ENCODE assay signal across 1 cellular context in genomic region chr6:107488875-107489635, GRCh38.
A peak's percentile ranks its signal among the peaks of the same experiment; 100 is the strongest.
TF ChIP-seq lines count a peak whose summit lies in the region.

No MANE protein-coding gene starts in this region.

TF ChIP-seq in HepG2, 621 proteins besides CTCF, POLR2A, EP300 and RAD21 (continued from another document and continues in another):
- TF ChIP-seq, protein P1, sequence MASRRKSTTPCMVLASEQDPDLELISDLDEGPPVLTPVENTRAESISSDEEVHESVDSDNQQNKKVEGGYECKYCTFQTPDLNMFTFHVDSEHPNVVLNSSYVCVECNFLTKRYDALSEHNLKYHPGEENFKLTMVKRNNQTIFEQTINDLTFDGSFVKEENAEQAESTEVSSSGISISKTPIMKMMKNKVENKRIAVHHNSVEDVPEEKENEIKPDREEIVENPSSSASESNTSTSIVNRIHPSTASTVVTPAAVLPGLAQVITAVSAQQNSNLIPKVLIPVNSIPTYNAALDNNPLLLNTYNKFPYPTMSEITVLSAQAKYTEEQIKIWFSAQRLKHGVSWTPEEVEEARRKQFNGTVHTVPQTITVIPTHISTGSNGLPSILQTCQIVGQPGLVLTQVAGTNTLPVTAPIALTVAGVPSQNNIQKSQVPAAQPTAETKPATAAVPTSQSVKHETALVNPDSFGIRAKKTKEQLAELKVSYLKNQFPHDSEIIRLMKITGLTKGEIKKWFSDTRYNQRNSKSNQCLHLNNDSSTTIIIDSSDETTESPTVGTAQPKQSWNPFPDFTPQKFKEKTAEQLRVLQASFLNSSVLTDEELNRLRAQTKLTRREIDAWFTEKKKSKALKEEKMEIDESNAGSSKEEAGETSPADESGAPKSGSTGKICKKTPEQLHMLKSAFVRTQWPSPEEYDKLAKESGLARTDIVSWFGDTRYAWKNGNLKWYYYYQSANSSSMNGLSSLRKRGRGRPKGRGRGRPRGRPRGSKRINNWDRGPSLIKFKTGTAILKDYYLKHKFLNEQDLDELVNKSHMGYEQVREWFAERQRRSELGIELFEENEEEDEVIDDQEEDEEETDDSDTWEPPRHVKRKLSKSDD (CRISPR knock-in tag; IDR thresholded peaks at IDR 0.05; ENCODE audit: low read depth) = peak; percentile 71; the same call in 1 of the 2 replicates
- TF ChIP-seq CSRNP2 (CRISPR knock-in tag; conservative IDR thresholded peaks at IDR 0.05; ENCODE audit: low read depth) = no peak
- TF ChIP-seq, protein P2, sequence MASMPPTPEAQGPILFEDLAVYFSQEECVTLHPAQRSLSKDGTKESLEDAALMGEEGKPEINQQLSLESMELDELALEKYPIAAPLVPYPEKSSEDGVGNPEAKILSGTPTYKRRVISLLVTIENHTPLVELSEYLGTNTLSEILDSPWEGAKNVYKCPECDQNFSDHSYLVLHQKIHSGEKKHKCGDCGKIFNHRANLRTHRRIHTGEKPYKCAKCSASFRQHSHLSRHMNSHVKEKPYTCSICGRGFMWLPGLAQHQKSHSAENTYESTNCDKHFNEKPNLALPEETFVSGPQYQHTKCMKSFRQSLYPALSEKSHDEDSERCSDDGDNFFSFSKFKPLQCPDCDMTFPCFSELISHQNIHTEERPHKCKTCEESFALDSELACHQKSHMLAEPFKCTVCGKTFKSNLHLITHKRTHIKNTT (CRISPR knock-in tag; IDR thresholded peaks at IDR 0.05) = no peak
- TF ChIP-seq, protein P3, sequence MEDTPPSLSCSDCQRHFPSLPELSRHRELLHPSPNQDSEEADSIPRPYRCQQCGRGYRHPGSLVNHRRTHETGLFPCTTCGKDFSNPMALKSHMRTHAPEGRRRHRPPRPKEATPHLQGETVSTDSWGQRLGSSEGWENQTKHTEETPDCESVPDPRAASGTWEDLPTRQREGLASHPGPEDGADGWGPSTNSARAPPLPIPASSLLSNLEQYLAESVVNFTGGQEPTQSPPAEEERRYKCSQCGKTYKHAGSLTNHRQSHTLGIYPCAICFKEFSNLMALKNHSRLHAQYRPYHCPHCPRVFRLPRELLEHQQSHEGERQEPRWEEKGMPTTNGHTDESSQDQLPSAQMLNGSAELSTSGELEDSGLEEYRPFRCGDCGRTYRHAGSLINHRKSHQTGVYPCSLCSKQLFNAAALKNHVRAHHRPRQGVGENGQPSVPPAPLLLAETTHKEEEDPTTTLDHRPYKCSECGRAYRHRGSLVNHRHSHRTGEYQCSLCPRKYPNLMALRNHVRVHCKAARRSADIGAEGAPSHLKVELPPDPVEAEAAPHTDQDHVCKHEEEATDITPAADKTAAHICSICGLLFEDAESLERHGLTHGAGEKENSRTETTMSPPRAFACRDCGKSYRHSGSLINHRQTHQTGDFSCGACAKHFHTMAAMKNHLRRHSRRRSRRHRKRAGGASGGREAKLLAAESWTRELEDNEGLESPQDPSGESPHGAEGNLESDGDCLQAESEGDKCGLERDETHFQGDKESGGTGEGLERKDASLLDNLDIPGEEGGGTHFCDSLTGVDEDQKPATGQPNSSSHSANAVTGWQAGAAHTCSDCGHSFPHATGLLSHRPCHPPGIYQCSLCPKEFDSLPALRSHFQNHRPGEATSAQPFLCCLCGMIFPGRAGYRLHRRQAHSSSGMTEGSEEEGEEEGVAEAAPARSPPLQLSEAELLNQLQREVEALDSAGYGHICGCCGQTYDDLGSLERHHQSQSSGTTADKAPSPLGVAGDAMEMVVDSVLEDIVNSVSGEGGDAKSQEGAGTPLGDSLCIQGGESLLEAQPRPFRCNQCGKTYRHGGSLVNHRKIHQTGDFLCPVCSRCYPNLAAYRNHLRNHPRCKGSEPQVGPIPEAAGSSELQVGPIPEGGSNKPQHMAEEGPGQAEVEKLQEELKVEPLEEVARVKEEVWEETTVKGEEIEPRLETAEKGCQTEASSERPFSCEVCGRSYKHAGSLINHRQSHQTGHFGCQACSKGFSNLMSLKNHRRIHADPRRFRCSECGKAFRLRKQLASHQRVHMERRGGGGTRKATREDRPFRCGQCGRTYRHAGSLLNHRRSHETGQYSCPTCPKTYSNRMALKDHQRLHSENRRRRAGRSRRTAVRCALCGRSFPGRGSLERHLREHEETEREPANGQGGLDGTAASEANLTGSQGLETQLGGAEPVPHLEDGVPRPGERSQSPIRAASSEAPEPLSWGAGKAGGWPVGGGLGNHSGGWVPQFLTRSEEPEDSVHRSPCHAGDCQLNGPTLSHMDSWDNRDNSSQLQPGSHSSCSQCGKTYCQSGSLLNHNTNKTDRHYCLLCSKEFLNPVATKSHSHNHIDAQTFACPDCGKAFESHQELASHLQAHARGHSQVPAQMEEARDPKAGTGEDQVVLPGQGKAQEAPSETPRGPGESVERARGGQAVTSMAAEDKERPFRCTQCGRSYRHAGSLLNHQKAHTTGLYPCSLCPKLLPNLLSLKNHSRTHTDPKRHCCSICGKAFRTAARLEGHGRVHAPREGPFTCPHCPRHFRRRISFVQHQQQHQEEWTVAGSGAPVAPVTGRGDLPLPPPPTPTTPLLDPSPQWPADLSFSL (CRISPR knock-in tag; IDR thresholded peaks at IDR 0.05) = no peak
- no peak for TF ChIP-seq CEBPB (IDR thresholded peaks at IDR 0.05; ENCODE audit: borderline replicate concordance, low read depth, low read length)
- peak; percentile 53; the same call in 1 of the 2 replicates for TF ChIP-seq ZFP41 (CRISPR knock-in tag; IDR thresholded peaks at IDR 0.05; ENCODE audit: borderline replicate concordance)
- TF ChIP-seq ZNF83 (CRISPR knock-in tag; IDR thresholded peaks at IDR 0.05; ENCODE audit: borderline replicate concordance) = no peak
- TF ChIP-seq, protein P4, sequence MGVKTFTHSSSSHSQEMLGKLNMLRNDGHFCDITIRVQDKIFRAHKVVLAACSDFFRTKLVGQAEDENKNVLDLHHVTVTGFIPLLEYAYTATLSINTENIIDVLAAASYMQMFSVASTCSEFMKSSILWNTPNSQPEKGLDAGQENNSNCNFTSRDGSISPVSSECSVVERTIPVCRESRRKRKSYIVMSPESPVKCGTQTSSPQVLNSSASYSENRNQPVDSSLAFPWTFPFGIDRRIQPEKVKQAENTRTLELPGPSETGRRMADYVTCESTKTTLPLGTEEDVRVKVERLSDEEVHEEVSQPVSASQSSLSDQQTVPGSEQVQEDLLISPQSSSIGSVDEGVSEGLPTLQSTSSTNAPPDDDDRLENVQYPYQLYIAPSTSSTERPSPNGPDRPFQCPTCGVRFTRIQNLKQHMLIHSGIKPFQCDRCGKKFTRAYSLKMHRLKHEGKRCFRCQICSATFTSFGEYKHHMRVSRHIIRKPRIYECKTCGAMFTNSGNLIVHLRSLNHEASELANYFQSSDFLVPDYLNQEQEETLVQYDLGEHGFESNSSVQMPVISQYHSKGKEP (CRISPR knock-in tag; IDR thresholded peaks at IDR 0.05) = no peak
- peak; percentile 68 for TF ChIP-seq MAX (IDR thresholded peaks at IDR 0.05)
- TF ChIP-seq ZNF235 (CRISPR knock-in tag; IDR thresholded peaks at IDR 0.05; ENCODE audit: borderline replicate concordance) = no peak
- TF ChIP-seq ZNF572 (CRISPR knock-in tag; IDR thresholded peaks at IDR 0.05) = no peak
- no peak for TF ChIP-seq ZNF160 (CRISPR knock-in tag; IDR thresholded peaks at IDR 0.05)
- TF ChIP-seq SMAD9 (CRISPR knock-in tag; IDR thresholded peaks at IDR 0.05) = no peak
- TF ChIP-seq ZNF709 (CRISPR knock-in tag; IDR thresholded peaks at IDR 0.05) = no peak
- no peak; the same call in 1 of the 2 replicates for TF ChIP-seq AHR (CRISPR knock-in tag; IDR thresholded peaks at IDR 0.05)
- no peak for TF ChIP-seq CC2D1A (CRISPR knock-in tag; IDR thresholded peaks at IDR 0.05)
- TF ChIP-seq ZNF234 (CRISPR knock-in tag; conservative IDR thresholded peaks at IDR 0.05) = no peak
- TF ChIP-seq MZF1 (CRISPR knock-in tag; IDR thresholded peaks at IDR 0.05; ENCODE audit: borderline replicate concordance) = no peak
- no peak for TF ChIP-seq KDM1A (CRISPR knock-in tag; IDR thresholded peaks at IDR 0.05)
- TF ChIP-seq KLF11 (CRISPR knock-in tag; IDR thresholded peaks at IDR 0.05) = no peak
- TF ChIP-seq SMAD3 (CRISPR knock-in tag; IDR thresholded peaks at IDR 0.05) = no peak
- no peak for TF ChIP-seq HCFC1 (IDR thresholded peaks at IDR 0.05; ENCODE audit: low read depth, low read length)
- TF ChIP-seq ZNF318 (CRISPR knock-in tag; IDR thresholded peaks at IDR 0.05) = no peak
- no peak for TF ChIP-seq ZNF772 (CRISPR knock-in tag; IDR thresholded peaks at IDR 0.05)
- no peak for TF ChIP-seq ZNF609 (CRISPR knock-in tag; IDR thresholded peaks at IDR 0.05; ENCODE audit: borderline replicate concordance)
- TF ChIP-seq ZNF256 (CRISPR knock-in tag; conservative IDR thresholded peaks at IDR 0.05) = no peak
